1 cellular context compared by ENCODE assay signal in the genomic region with DNA sequence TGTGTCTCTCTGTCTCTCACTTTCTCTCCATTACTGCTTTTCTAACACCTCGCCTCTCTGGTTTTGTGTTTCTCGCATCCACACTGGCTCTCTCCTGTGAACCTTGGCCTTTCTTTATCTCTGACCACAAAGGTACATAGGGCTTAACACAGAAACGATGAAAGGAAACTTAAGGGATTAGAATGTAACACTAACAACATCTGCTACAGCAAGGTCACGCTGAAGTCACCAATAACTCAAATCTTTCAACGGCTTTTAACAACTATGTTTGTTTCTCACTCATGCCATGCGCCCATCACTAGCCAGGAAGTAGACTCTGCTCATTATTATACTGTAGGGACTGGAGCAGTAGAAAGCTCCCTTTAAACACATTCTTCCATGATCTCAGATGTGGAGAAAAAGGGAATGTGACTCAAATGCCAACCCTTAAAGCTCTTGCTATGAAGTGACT.
TF ChIP-seq lines count a peak whose summit lies in the region.

No MANE protein-coding gene starts in this region.

TF ChIP-seq in HepG2, 621 proteins besides CTCF, POLR2A, EP300 and RAD21 (continues in another document):
- TF ChIP-seq REXO4 (CRISPR knock-in tag; IDR thresholded peaks at IDR 0.05; ENCODE audit: borderline replicate concordance) = no peak
- TF ChIP-seq TBX2 (CRISPR knock-in tag; IDR thresholded peaks at IDR 0.05; ENCODE audit: borderline replicate concordance) = peak; percentile 95
- TF ChIP-seq ZFP37 (CRISPR knock-in tag; IDR thresholded peaks at IDR 0.05; ENCODE audit: borderline replicate concordance) = no peak
- TF ChIP-seq ZNF34 (CRISPR knock-in tag; IDR thresholded peaks at IDR 0.05; ENCODE audit: borderline replicate concordance) = no peak
- TF ChIP-seq ZNF234 (CRISPR knock-in tag; conservative IDR thresholded peaks at IDR 0.05) = no peak
- TF ChIP-seq, protein P1, sequence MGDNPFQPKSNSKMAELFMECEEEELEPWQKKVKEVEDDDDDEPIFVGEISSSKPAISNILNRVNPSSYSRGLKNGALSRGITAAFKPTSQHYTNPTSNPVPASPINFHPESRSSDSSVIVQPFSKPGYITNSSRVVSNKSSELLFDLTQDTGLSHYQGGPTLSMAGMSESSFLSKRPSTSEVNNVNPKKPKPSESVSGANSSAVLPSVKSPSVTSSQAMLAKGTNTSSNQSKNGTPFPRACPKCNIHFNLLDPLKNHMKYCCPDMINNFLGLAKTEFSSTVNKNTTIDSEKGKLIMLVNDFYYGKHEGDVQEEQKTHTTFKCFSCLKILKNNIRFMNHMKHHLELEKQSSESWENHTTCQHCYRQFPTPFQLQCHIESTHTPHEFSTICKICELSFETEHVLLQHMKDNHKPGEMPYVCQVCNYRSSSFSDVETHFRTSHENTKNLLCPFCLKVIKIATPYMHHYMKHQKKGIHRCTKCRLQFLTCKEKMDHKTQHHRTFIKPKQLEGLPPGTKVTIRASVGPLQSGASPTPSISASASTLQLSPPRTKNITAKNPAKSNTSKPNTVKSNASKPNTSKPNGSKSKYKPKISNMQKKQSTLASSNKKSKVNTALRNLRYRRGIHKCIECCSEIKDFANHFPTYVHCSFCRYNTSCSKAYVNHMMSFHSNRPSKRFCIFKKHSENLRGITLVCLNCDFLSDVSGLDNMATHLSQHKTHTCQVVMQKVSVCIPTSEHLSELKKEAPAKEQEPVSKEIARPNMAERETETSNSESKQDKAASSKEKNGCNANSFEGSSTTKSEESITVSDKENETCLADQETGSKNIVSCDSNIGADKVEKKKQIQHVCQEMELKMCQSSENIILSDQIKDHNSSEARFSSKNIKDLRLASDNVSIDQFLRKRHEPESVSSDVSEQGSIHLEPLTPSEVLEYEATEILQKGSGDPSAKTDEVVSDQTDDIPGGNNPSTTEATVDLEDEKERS (CRISPR knock-in tag; IDR thresholded peaks at IDR 0.05) = no peak
- TF ChIP-seq ZNF549 (CRISPR knock-in tag; IDR thresholded peaks at IDR 0.05) = no peak
- TF ChIP-seq, protein P2, sequence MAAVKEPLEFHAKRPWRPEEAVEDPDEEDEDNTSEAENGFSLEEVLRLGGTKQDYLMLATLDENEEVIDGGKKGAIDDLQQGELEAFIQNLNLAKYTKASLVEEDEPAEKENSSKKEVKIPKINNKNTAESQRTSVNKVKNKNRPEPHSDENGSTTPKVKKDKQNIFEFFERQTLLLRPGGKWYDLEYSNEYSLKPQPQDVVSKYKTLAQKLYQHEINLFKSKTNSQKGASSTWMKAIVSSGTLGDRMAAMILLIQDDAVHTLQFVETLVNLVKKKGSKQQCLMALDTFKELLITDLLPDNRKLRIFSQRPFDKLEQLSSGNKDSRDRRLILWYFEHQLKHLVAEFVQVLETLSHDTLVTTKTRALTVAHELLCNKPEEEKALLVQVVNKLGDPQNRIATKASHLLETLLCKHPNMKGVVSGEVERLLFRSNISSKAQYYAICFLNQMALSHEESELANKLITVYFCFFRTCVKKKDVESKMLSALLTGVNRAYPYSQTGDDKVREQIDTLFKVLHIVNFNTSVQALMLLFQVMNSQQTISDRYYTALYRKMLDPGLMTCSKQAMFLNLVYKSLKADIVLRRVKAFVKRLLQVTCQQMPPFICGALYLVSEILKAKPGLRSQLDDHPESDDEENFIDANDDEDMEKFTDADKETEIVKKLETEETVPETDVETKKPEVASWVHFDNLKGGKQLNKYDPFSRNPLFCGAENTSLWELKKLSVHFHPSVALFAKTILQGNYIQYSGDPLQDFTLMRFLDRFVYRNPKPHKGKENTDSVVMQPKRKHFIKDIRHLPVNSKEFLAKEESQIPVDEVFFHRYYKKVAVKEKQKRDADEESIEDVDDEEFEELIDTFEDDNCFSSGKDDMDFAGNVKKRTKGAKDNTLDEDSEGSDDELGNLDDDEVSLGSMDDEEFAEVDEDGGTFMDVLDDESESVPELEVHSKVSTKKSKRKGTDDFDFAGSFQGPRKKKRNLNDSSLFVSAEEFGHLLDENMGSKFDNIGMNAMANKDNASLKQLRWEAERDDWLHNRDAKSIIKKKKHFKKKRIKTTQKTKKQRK (IDR thresholded peaks at IDR 0.05; ENCODE audit: low read length) = no peak
- TF ChIP-seq SOX5 (CRISPR knock-in tag; IDR thresholded peaks at IDR 0.05; ENCODE audit: borderline replicate concordance) = peak; percentile 45; the same call in 1 of the 2 replicates
- no peak for TF ChIP-seq THAP9 (CRISPR knock-in tag; IDR thresholded peaks at IDR 0.05; ENCODE audit: borderline replicate concordance)
- TF ChIP-seq, protein P3, sequence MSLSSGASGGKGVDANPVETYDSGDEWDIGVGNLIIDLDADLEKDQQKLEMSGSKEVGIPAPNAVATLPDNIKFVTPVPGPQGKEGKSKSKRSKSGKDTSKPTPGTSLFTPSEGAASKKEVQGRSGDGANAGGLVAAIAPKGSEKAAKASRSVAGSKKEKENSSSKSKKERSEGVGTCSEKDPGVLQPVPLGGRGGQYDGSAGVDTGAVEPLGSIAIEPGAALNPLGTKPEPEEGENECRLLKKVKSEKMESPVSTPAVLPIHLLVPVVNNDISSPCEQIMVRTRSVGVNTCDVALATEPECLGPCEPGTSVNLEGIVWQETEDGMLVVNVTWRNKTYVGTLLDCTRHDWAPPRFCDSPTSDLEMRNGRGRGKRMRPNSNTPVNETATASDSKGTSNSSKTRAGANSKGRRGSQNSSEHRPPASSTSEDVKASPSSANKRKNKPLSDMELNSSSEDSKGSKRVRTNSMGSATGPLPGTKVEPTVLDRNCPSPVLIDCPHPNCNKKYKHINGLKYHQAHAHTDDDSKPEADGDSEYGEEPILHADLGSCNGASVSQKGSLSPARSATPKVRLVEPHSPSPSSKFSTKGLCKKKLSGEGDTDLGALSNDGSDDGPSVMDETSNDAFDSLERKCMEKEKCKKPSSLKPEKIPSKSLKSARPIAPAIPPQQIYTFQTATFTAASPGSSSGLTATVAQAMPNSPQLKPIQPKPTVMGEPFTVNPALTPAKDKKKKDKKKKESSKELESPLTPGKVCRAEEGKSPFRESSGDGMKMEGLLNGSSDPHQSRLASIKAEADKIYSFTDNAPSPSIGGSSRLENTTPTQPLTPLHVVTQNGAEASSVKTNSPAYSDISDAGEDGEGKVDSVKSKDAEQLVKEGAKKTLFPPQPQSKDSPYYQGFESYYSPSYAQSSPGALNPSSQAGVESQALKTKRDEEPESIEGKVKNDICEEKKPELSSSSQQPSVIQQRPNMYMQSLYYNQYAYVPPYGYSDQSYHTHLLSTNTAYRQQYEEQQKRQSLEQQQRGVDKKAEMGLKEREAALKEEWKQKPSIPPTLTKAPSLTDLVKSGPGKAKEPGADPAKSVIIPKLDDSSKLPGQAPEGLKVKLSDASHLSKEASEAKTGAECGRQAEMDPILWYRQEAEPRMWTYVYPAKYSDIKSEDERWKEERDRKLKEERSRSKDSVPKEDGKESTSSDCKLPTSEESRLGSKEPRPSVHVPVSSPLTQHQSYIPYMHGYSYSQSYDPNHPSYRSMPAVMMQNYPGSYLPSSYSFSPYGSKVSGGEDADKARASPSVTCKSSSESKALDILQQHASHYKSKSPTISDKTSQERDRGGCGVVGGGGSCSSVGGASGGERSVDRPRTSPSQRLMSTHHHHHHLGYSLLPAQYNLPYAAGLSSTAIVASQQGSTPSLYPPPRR (CRISPR knock-in tag; IDR thresholded peaks at IDR 0.05; ENCODE audit: borderline replicate concordance) = peak; percentile 94
- no peak for TF ChIP-seq ZFP36 (IDR thresholded peaks at IDR 0.05; ENCODE audit: borderline replicate concordance, low read depth, low read length, partially characterized antibody)
- no peak for TF ChIP-seq ZFP36L2 (CRISPR knock-in tag; IDR thresholded peaks at IDR 0.05)
- no peak for TF ChIP-seq ZSCAN22 (CRISPR knock-in tag; IDR thresholded peaks at IDR 0.05)
- no peak for TF ChIP-seq SMC3 (IDR thresholded peaks at IDR 0.05; ENCODE audit: low read length)
- TF ChIP-seq CBX2 (IDR thresholded peaks at IDR 0.05; ENCODE audit: low read depth, low read length) = no peak
- TF ChIP-seq CBX2 (CRISPR knock-in tag; IDR thresholded peaks at IDR 0.05; ENCODE audit: low read depth) = no peak
- TF ChIP-seq RORA (CRISPR knock-in tag; IDR thresholded peaks at IDR 0.05) = no peak
- TF ChIP-seq ONECUT2 (CRISPR knock-in tag; IDR thresholded peaks at IDR 0.05) = no peak
- no peak for TF ChIP-seq GPN1 (CRISPR knock-in tag; IDR thresholded peaks at IDR 0.05; ENCODE audit: borderline replicate concordance)
- TF ChIP-seq HDAC1 (CRISPR knock-in tag; IDR thresholded peaks at IDR 0.05) = peak; percentile 46; the same call in 1 of the 2 replicates
- no peak for TF ChIP-seq MTF1 (CRISPR knock-in tag; IDR thresholded peaks at IDR 0.05)
- no peak for TF ChIP-seq MTF2 (CRISPR knock-in tag; IDR thresholded peaks at IDR 0.05; ENCODE audit: borderline replicate concordance)
- TF ChIP-seq ZMYM2 (CRISPR knock-in tag; IDR thresholded peaks at IDR 0.05) = no peak
- peak; percentile 13 for TF ChIP-seq SKI (IDR thresholded peaks at IDR 0.05; ENCODE audit: partially characterized antibody)
- no peak for TF ChIP-seq MED13 (CRISPR knock-in tag; IDR thresholded peaks at IDR 0.05)
- TF ChIP-seq MZF1 (CRISPR knock-in tag; IDR thresholded peaks at IDR 0.05; ENCODE audit: borderline replicate concordance) = no peak
- TF ChIP-seq RAD51 (IDR thresholded peaks at IDR 0.05; ENCODE audit: borderline replicate concordance) = no peak
- TF ChIP-seq ZNF607 (CRISPR knock-in tag; IDR thresholded peaks at IDR 0.05; ENCODE audit: borderline replicate concordance) = no peak
- TF ChIP-seq SRY (CRISPR knock-in tag; IDR thresholded peaks at IDR 0.05) = no peak
- TF ChIP-seq, protein P4, sequence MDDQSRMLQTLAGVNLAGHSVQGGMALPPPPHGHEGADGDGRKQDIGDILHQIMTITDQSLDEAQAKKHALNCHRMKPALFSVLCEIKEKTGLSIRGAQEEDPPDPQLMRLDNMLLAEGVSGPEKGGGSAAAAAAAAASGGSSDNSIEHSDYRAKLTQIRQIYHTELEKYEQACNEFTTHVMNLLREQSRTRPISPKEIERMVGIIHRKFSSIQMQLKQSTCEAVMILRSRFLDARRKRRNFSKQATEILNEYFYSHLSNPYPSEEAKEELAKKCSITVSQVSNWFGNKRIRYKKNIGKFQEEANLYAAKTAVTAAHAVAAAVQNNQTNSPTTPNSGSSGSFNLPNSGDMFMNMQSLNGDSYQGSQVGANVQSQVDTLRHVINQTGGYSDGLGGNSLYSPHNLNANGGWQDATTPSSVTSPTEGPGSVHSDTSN (CRISPR knock-in tag; IDR thresholded peaks at IDR 0.05; ENCODE audit: borderline replicate concordance) = no peak
- TF ChIP-seq SYNCRIP (IDR thresholded peaks at IDR 0.05; ENCODE audit: insufficient read depth, low read depth, low read length) = no peak
- no peak for TF ChIP-seq MIER3 (CRISPR knock-in tag; IDR thresholded peaks at IDR 0.05; ENCODE audit: borderline replicate concordance)
- TF ChIP-seq KDM3A (CRISPR knock-in tag; IDR thresholded peaks at IDR 0.05; ENCODE audit: low read depth) = peak; percentile 26; the same call in 1 of the 2 replicates
- TF ChIP-seq RBM22 (optimal IDR thresholded peaks at IDR 0.05; ENCODE audit: low read length) = no peak
- no peak for TF ChIP-seq RELA (CRISPR knock-in tag; IDR thresholded peaks at IDR 0.05)
- TF ChIP-seq FOXA1 (IDR thresholded peaks at IDR 0.05) = no peak
- peak; percentile 81 for TF ChIP-seq FOXA1 (CRISPR knock-in tag; IDR thresholded peaks at IDR 0.05)
- TF ChIP-seq HNF4A (CRISPR knock-in tag; IDR thresholded peaks at IDR 0.05) = peak; percentile 92
- TF ChIP-seq ZBTB38 (CRISPR knock-in tag; IDR thresholded peaks at IDR 0.05) = no peak
- TF ChIP-seq RXRB (CRISPR knock-in tag; IDR thresholded peaks at IDR 0.05; ENCODE audit: borderline replicate concordance) = no peak
- peak; percentile 74 for TF ChIP-seq HMG20B (CRISPR knock-in tag; conservative IDR thresholded peaks at IDR 0.05)
- 0 out of 2 replicates have a peak, but pooled peaks have one; percentile 37 for TF ChIP-seq IRF2 (CRISPR knock-in tag; IDR thresholded peaks at IDR 0.05)
- no peak for TF ChIP-seq NR2C2 (CRISPR knock-in tag; IDR thresholded peaks at IDR 0.05; ENCODE audit: borderline replicate concordance)
- no peak for TF ChIP-seq MYNN (CRISPR knock-in tag; IDR thresholded peaks at IDR 0.05; ENCODE audit: low read depth)
- TF ChIP-seq RCOR2 (CRISPR knock-in tag; IDR thresholded peaks at IDR 0.05) = no peak
- TF ChIP-seq FOSL2 (CRISPR knock-in tag; IDR thresholded peaks at IDR 0.05) = peak; percentile 23; the same call in 1 of the 2 replicates
- TF ChIP-seq NR2F1 (CRISPR knock-in tag; IDR thresholded peaks at IDR 0.05) = peak; percentile 68 to 92
- no peak for TF ChIP-seq ZNF326 (CRISPR knock-in tag; IDR thresholded peaks at IDR 0.05; ENCODE audit: borderline replicate concordance)
- no peak for TF ChIP-seq GABPB1 (CRISPR knock-in tag; IDR thresholded peaks at IDR 0.05)
- no peak for TF ChIP-seq MIXL1 (CRISPR knock-in tag; IDR thresholded peaks at IDR 0.05)
- no peak for TF ChIP-seq TAF15 (IDR thresholded peaks at IDR 0.05; ENCODE audit: low read depth, low read length, poor library complexity, severe bottlenecking)
- no peak for TF ChIP-seq MNT (IDR thresholded peaks at IDR 0.05)
- TF ChIP-seq ZNF619 (CRISPR knock-in tag; IDR thresholded peaks at IDR 0.05) = no peak
- no peak for TF ChIP-seq ZNF30 (CRISPR knock-in tag; IDR thresholded peaks at IDR 0.05)
